In genomic region chr6:155417454-155417853, GRCh38 we compare ENCODE assay signal across 11 cellular contexts. TPM values are rescaled to one million over a fixed set of nuclear protein-coding genes. Genes with fewer than 3 reads are reported as not detected.
DNase-seq lines count a peak whose midpoint lies in the region; ATAC-seq and TF ChIP-seq lines count a peak whose summit lies in the region.
"Had no signal": no experiment of that assay in that cellular context is flagged by ENCODE, and none has a peak within 500 bp of the region (broad histone marks: within the 10 kb centered on the region; RNA-seq: fewer than 3 reads in every experiment).

No MANE protein-coding gene starts in this region.

- H3K79me2 ChIP-seq in DOHH2 (ENCODE audit: control insufficient read depth, low read length), result no peaks in the 10 kb centered on the region

- H2AK9ac ChIP-seq in IMR-90 (replicated peaks; ENCODE audit: low read depth, low read length, poor library complexity), result no peak overlapping the region

- no peak overlapping the region for H3K56ac ChIP-seq in IMR-90 (ENCODE audit: extremely low read depth, insufficient read depth, low read length)

- no peak overlapping the region for H2AK5ac ChIP-seq in IMR-90 (ENCODE audit: low read depth, low read length)

- intact Hi-C loops in IMR-90 (cut with micrococcal nuclease), result no loop called here
- intact Hi-C loops in left ventricle myocardium superior (cut with micrococcal nuclease), result no loop called here

- H3K27ac Mint-ChIP-seq in activated naive CD4-positive, alpha-beta T cell treated with anti-CD3 and anti-CD28 coated beads, Interleukin-2, amount 50 U/mL, for 72 hours, result peak overlapping the region; percentile 89 to 97
- H3K27ac Mint-ChIP-seq in natural killer cell treated with Interleukin-12 subunit alpha and Interleukin-12 subunit beta and Interleukin-15 and Interleukin-18, amount 100 ng/mL, for 72 hours, result peak overlapping the region; percentile 87 to 96

- BruUV-seq in IMR-90 (replicated peaks; lab: Mats Ljungman, UMichigan), result no TSS peak

- H3K27ac ChIP-seq in DOHH2 (ENCODE audit: low read depth, low read length) (peak overlapping the region; percentile 99), IMR-90 (ENCODE audit: insufficient read depth, low read length) (peak overlapping the region; percentile 3; the same call in 1 of the 2 replicates)

- DNase-seq in IMR-90, result peak; percentile 16
- no peak for DNase-seq in activated naive CD4-positive, alpha-beta T cell treated with anti-CD3 and anti-CD28 coated beads, Interleukin-2, amount 50 U/mL, for 72 hours (ENCODE audit: low spot score in 2 of 2)
- no peak for DNase-seq in natural killer cell treated with Interleukin-12 subunit alpha and Interleukin-12 subunit beta and Interleukin-15 and Interleukin-18, amount 100 ng/mL, for 72 hours (ENCODE audit: low spot score)
- DNase-seq in G401 (ENCODE audit: low spot score), result no peak
- DNase-seq in left ventricle myocardium superior, result no peak
- DNase-seq: KG1 had no signal

- peak overlapping the region; percentile 84 for H3K4me3 Mint-ChIP-seq in natural killer cell treated with Interleukin-12 subunit alpha and Interleukin-12 subunit beta and Interleukin-15 and Interleukin-18, amount 100 ng/mL, for 72 hours
- H3K4me3 Mint-ChIP-seq: neural crest cell had no signal

- no peaks in the 10 kb centered on the region for H3K9me3 ChIP-seq in DOHH2 (ENCODE audit: control insufficient read depth, insufficient read depth, low read length)
- H3K9me3 ChIP-seq in IMR-90 (ENCODE audit: control insufficient read depth, insufficient read depth, low read length), result no peaks in the 10 kb centered on the region

- H3K36me3 Mint-ChIP-seq in activated naive CD4-positive, alpha-beta T cell treated with anti-CD3 and anti-CD28 coated beads, Interleukin-2, amount 50 U/mL, for 72 hours, result no peaks in the 10 kb centered on the region
- H3K36me3 Mint-ChIP-seq in natural killer cell treated with Interleukin-12 subunit alpha and Interleukin-12 subunit beta and Interleukin-15 and Interleukin-18, amount 100 ng/mL, for 72 hours, result no peaks in the 10 kb centered on the region

- H3K9me3 Mint-ChIP-seq in activated naive CD4-positive, alpha-beta T cell treated with anti-CD3 and anti-CD28 coated beads, Interleukin-2, amount 50 U/mL, for 72 hours, result peaks cover 0 to 7% of the 10 kb centered on the region in 2 donors
- no peaks in the 10 kb centered on the region for H3K9me3 Mint-ChIP-seq in natural killer cell treated with Interleukin-12 subunit alpha and Interleukin-12 subunit beta and Interleukin-15 and Interleukin-18, amount 100 ng/mL, for 72 hours

- H3K79me1 ChIP-seq in IMR-90 (ENCODE audit: low read depth in 1 of 2, low read length in 2 of 2), result no peaks in the 10 kb centered on the region

- H3K4me1 Mint-ChIP-seq in natural killer cell treated with Interleukin-12 subunit alpha and Interleukin-12 subunit beta and Interleukin-15 and Interleukin-18, amount 100 ng/mL, for 72 hours (ENCODE audit: low read depth in 2 of 2), result peaks cover 22 to 29% of the 10 kb centered on the region in 2 donors

- no peak overlapping the region for H4K91ac ChIP-seq in IMR-90 (ENCODE audit: insufficient read depth, low read depth, low read length)

- H3K4me1 ChIP-seq in DOHH2 (ENCODE audit: control insufficient read depth, low read length), result peaks cover 94% of the 10 kb centered on the region
- H3K4me1 ChIP-seq in IMR-90 (ENCODE audit: control insufficient read depth, insufficient read depth, low read length), result peaks cover 3% of the 10 kb centered on the region

- H3K4me3 ChIP-seq in DOHH2 (ENCODE audit: low read length) (peak overlapping the region; percentile 61), IMR-90 (ENCODE audit: insufficient read depth, low read depth, low read length) (no peak overlapping the region)

- in situ Hi-C loops in IMR-90 (cut with MboI; ENCODE audit: low sequenced_read_pairs) (no loop called here), G401 (cut with HindIII; ENCODE audit: low sequenced_read_pairs) (no loop called here)

- no peak overlapping the region for H3K9ac ChIP-seq in IMR-90 (ENCODE audit: low read depth, low read length)

- peak overlapping the region; percentile 30; the same call in 1 of the 3 replicates for H2BK15ac ChIP-seq in IMR-90 (ENCODE audit: low read depth, low read length)

- H3K18ac ChIP-seq in IMR-90 (ENCODE audit: low read depth, low read length), result no peak overlapping the region

- H3K9me1 ChIP-seq in IMR-90 (ENCODE audit: insufficient read depth, low read length), result peaks cover 4% of the 10 kb centered on the region; the same call in 1 of the 2 replicates

- dilution Hi-C loops in IMR-90 (cut with HindIII; ENCODE audit: low sequenced_read_pairs, unreplicated experiment), result no loop called here

- no CpG with 5 or more reads among the region's 3 CpGs for WGBS in IMR-90 (ENCODE audit: extremely low coverage in 2 of 2, insufficient read length in 1 of 2), 2 experiments

- POLR2A ChIA-PET in IMR-90 (lab: Charles Lee; ENCODE audit: unreplicated experiment), result no interaction called here

- H3K36me3 ChIP-seq in DOHH2 (ENCODE audit: control insufficient read depth, low read length), result peaks cover 2% of the 10 kb centered on the region; the same call in 1 of the 2 replicates
- no peaks in the 10 kb centered on the region for H3K36me3 ChIP-seq in IMR-90 (ENCODE audit: control insufficient read depth, insufficient read depth, low read length)

- no peak overlapping the region for H2BK5ac ChIP-seq in IMR-90 (ENCODE audit: low read depth, low read length, poor library complexity, severe bottlenecking)

- peak overlapping the region; percentile 83 for H3K4me2 ChIP-seq in DOHH2 (ENCODE audit: low read length)
- H3K4me2 ChIP-seq in IMR-90 (ENCODE audit: low read depth, low read length), result peak overlapping the region; percentile 27

- peak overlapping the region; percentile 17 to 24; a peak in 2 of 4 replicates for H4K8ac ChIP-seq in IMR-90 (ENCODE audit: low read depth in 2 of 2, low read length in 2 of 2)

- no peak overlapping the region for H3K23ac ChIP-seq in IMR-90 (ENCODE audit: low read depth, low read length)

- ATAC-seq in IMR-90 (ENCODE audit: low read depth) (peak; percentile 59), GM19463 (IDR thresholded peaks at IDR 0.05; ENCODE audit: unreplicated experiment) (no peak), HG02870 (IDR thresholded peaks at IDR 0.05; ENCODE audit: unreplicated experiment) (no peak), left ventricle myocardium superior (no peak)
- ATAC-seq in activated naive CD4-positive, alpha-beta T cell treated with anti-CD3 and anti-CD28 coated beads, Interleukin-2, amount 50 U/mL, for 72 hours, result no peak
- ATAC-seq in natural killer cell treated with Interleukin-12 subunit alpha and Interleukin-12 subunit beta and Interleukin-15 and Interleukin-18, amount 100 ng/mL, for 72 hours, result no peak

- TF ChIP-seq CTCF in DOHH2 (IDR thresholded peaks at IDR 0.05; ENCODE audit: low read depth, low read length, poor library complexity, severe bottlenecking) (no peak), IMR-90 (conservative IDR thresholded peaks at IDR 0.05; ENCODE audit: low read depth, low read length) (no peak)

- H3K4ac ChIP-seq in IMR-90 (ENCODE audit: low read depth, low read length), result no peak overlapping the region

- peak overlapping the region; percentile 59 for H2AFZ ChIP-seq in IMR-90 (replicated peaks; ENCODE audit: low read length, poor library complexity)

- no peak overlapping the region for H4K5ac ChIP-seq in IMR-90 (ENCODE audit: low read depth, low read length)

- H3F3A ChIP-seq in DOHH2 (ENCODE audit: control insufficient read depth, insufficient read depth), result peaks cover 39% of the 10 kb centered on the region

- H3K27me3 Mint-ChIP-seq in natural killer cell treated with Interleukin-12 subunit alpha and Interleukin-12 subunit beta and Interleukin-15 and Interleukin-18, amount 100 ng/mL, for 72 hours, result no peaks in the 10 kb centered on the region

- H4K20me1 ChIP-seq in DOHH2 (ENCODE audit: control insufficient read depth, insufficient read depth, low read depth, low read length) (no peaks in the 10 kb centered on the region), IMR-90 (ENCODE audit: insufficient read depth, low read length) (no peaks in the 10 kb centered on the region)

- TF ChIP-seq POLR2A in IMR-90 (IDR thresholded peaks at IDR 0.05; ENCODE audit: low read depth, low read length), result no peak

- H3K9me2 ChIP-seq in DOHH2 (replicated peaks; ENCODE audit: control insufficient read depth, low read length), result no peaks in the 10 kb centered on the region

- H3K27me3 ChIP-seq in DOHH2 (ENCODE audit: control insufficient read depth, low read length), result no peaks in the 10 kb centered on the region
- H3K27me3 ChIP-seq in IMR-90 (ENCODE audit: control insufficient read depth, insufficient read depth, low read length), result no peaks in the 10 kb centered on the region

- CTCF ChIA-PET in IMR-90 (lab: Yijun Ruan, JAX), result interaction anchor here (1.1 to 1.8 kb wide), 2 partner anchors 24 to 78 kb away, joined by 3 to 8 read pairs; no protein-coding TSS in a partner anchor

- H3K14ac ChIP-seq in IMR-90 (replicated peaks; ENCODE audit: low read depth, low read length), result no peak overlapping the region

- H2BK20ac ChIP-seq in IMR-90 (ENCODE audit: low read depth, low read length), result no peak overlapping the region

- TF ChIP-seq RAD21 in IMR-90 (IDR thresholded peaks at IDR 0.05; ENCODE audit: low read length), result no peak

- no peak overlapping the region for H2BK120ac ChIP-seq in IMR-90 (ENCODE audit: low read depth, low read length)

TF ChIP-seq in IMR-90, 13 proteins besides CTCF, POLR2A, EP300 and RAD21:
- TF ChIP-seq FOS (IDR thresholded peaks at IDR 0.05; ENCODE audit: low read depth, low read length) (no peak), RCOR1 (IDR thresholded peaks at IDR 0.05; ENCODE audit: insufficient replicate concordance, low read length) (no peak)

RNA-seq across cellular contexts. Expression of gene NOX3, which starts 38.2 kb away (rescaled TPM):
- not detected in 2 replicates for total RNA-seq in IMR-90 (2012; rRNA removed)
- polyA plus RNA-seq in IMR-90 (2012; rRNA removed), result not detected in 2 replicates
- polyA plus RNA-seq in IMR-90 (2012; cell fraction: cytosol; rRNA removed), result not detected in 2 replicates
- polyA plus RNA-seq in IMR-90 (2012; cell fraction: nucleus; rRNA removed; ENCODE audit: low replicate concordance), result not detected in 2 replicates
- total RNA-seq in activated naive CD4-positive, alpha-beta T cell treated with anti-CD3 and anti-CD28 coated beads, Interleukin-2, amount 50 U/mL, for 72 hours, result not detected
- total RNA-seq in natural killer cell treated with Interleukin-12 subunit alpha and Interleukin-12 subunit beta and Interleukin-15 and Interleukin-18, amount 100 ng/mL, for 72 hours, result not detected
- 0.10 TPM in 1 of 2 replicates, not detected in the other for total RNA-seq in G401 (2014; rRNA removed; shearing (Covaris generic))
- not detected for total RNA-seq in left ventricle myocardium superior
- total RNA-seq: neural crest cell had no signal
- polyA plus RNA-seq: adipose tissue had no signal
